In genomic region chr5:33435893-33436490, GRCh38 we compare ENCODE assay signal across 8 cellular contexts. TPM values are rescaled to one million over a fixed set of nuclear protein-coding genes. Genes with fewer than 3 reads are reported as not detected.
A peak's percentile ranks its signal among the peaks of the same experiment; 100 is the strongest.
DNase-seq lines count a peak whose midpoint lies in the region; ATAC-seq and FAIRE-seq lines count a peak whose summit lies in the region.
"Not testable (repeated sequence)": the region's sequence is repeated elsewhere in the genome, so short reads cannot be mapped to it uniquely, and the experiment has no call there.

No MANE protein-coding gene starts in this region.

- H3K4ac ChIP-seq in mesenchymal stem cell (ENCODE audit: low read depth in 1 of 2, low read length in 2 of 2) = not testable (repeated sequence)

- not testable (repeated sequence) for H3K9ac ChIP-seq in mesenchymal stem cell (ENCODE audit: low read length)

- H3K14ac ChIP-seq in mesenchymal stem cell (ENCODE audit: low read length in 2 of 2) = not testable (repeated sequence)

- peak; percentile 28 for FAIRE-seq in HTR-8/SVneo (lab: Jason Lieb, UNC)

- not testable (repeated sequence) for H4K91ac ChIP-seq in mesenchymal stem cell (ENCODE audit: low read length)

- H3K23ac ChIP-seq in mesenchymal stem cell (ENCODE audit: low read length in 2 of 2) = not testable (repeated sequence)

- 37% methylated on average over 5 of the region's 5 CpGs for WGBS in mesenchymal stem cell

- H3K27me3 ChIP-seq in effector memory CD4-positive, alpha-beta T cell (replicated peaks; ENCODE audit: control insufficient read depth, insufficient read depth, low read length, poor library complexity, severe bottlenecking); mesenchymal stem cell (ENCODE audit: control insufficient read depth in 1 of 2, insufficient read depth in 1 of 2, low read length in 2 of 2): not testable (repeated sequence)

- not testable (repeated sequence) for H3K4me1 ChIP-seq in effector memory CD4-positive, alpha-beta T cell (ENCODE audit: control insufficient read depth, insufficient read depth, low read length, poor library complexity, severe bottlenecking); mesenchymal stem cell (ENCODE audit: control insufficient read depth, insufficient read depth, low read depth, low read length)

- H2AK5ac ChIP-seq in mesenchymal stem cell (ENCODE audit: low read length, severe bottlenecking) = not testable (repeated sequence)

- H4K8ac ChIP-seq in mesenchymal stem cell (ENCODE audit: low read length) = not testable (repeated sequence)

- not testable (repeated sequence) for H3K9me3 ChIP-seq in effector memory CD4-positive, alpha-beta T cell (ENCODE audit: control insufficient read depth, low read length); mesenchymal stem cell (ENCODE audit: control insufficient read depth, low read length)

- not testable (repeated sequence) for H3K36me3 ChIP-seq in effector memory CD4-positive, alpha-beta T cell (ENCODE audit: control insufficient read depth, insufficient read depth, low read length); mesenchymal stem cell (ENCODE audit: control insufficient read depth in 1 of 2, insufficient read depth in 2 of 2, low read depth in 1 of 2, low read length in 2 of 2)

- DNase-seq in DMS79 (lab: John Stamatoyannopoulos, UW) (peak; percentile 4), HTR-8/SVneo (ENCODE audit: insufficient read length, low spot score) (peak; percentile 81), mesenchymal stem cell (peak; percentile 77)
- DNase-seq in NK-92 treated with Interleukin-12 subunit alpha and Interleukin-12 subunit beta, amount 100 ng/mL, for 24 hours (lab: John Stamatoyannopoulos, UW) = peak; percentile 21
- DNase-seq in activated CD8-positive, alpha-beta memory T cell treated with anti-CD3 and anti-CD28 coated beads for 1 hour (ENCODE audit: extremely low read depth in 1 of 2, low read depth in 1 of 2) = peak; percentile 31 to 39
- DNase-seq in effector memory CD4-positive, alpha-beta T cell = peak; percentile 21 to 49 (median 37)
- DNase-seq in stimulated activated CD8-positive, alpha-beta memory T cell treated with anti-CD3 and anti-CD28 coated beads, Interleukin-4, amount 100 ng/mL, for 4 hours (ENCODE audit: low read depth in 2 of 2, low spot score in 1 of 2) = peak; percentile 24 to 46

- H2BK5ac ChIP-seq in mesenchymal stem cell (ENCODE audit: low read depth, low read length, poor library complexity, severe bottlenecking) = not testable (repeated sequence)

- H3K4me2 ChIP-seq in mesenchymal stem cell (ENCODE audit: low read length, poor library complexity, severe bottlenecking) = not testable (repeated sequence)

- H2BK12ac ChIP-seq in mesenchymal stem cell (ENCODE audit: low read length in 2 of 2) = not testable (repeated sequence)

- H3K4me3 ChIP-seq in effector memory CD4-positive, alpha-beta T cell (ENCODE audit: insufficient read depth, low read depth, low read length, poor library complexity, severe bottlenecking); mesenchymal stem cell (ENCODE audit: insufficient read depth in 1 of 2, low read depth in 1 of 2, low read length in 2 of 2): not testable (repeated sequence)

- not testable (repeated sequence) for H3K79me1 ChIP-seq in mesenchymal stem cell (replicated peaks; ENCODE audit: low read length, poor library complexity, severe bottlenecking)

- peak; percentile 38 for ATAC-seq in GM21576 (IDR thresholded peaks at IDR 0.05; ENCODE audit: unreplicated experiment)

- not testable (repeated sequence) for H3K18ac ChIP-seq in mesenchymal stem cell (ENCODE audit: low read depth in 1 of 2, low read length in 2 of 2)

- not testable (repeated sequence) for H2AFZ ChIP-seq in mesenchymal stem cell (ENCODE audit: low read depth, low read length)

- H2BK15ac ChIP-seq in mesenchymal stem cell (ENCODE audit: low read depth, poor library complexity, severe bottlenecking) = not testable (repeated sequence)

- not testable (repeated sequence) for H3K27ac ChIP-seq in effector memory CD4-positive, alpha-beta T cell (ENCODE audit: insufficient read depth, low read length, poor library complexity, severe bottlenecking); mesenchymal stem cell (ENCODE audit: low read length, poor library complexity, severe bottlenecking)

- H2BK120ac ChIP-seq in mesenchymal stem cell (ENCODE audit: low read depth, low read length) = not testable (repeated sequence)

RNA-seq across cellular contexts. Expression of gene TARS1, which starts 4.8 kb away (rescaled TPM):
- 298 TPM for polyA plus RNA-seq in mesenchymal stem cell (2013, experiment 1 of 2)
- polyA plus RNA-seq in mesenchymal stem cell (2013, experiment 2 of 2) = 310 TPM

Comparison
In these comparisons a context has a peak if more than half of its experiments do, and no peak if none do; other contexts are left out.
1. DNase-seq: peak in every context shown above with its lines; median percentile 81 in HTR-8/SVneo; 77 in mesenchymal stem cell; 37 in effector memory CD4-positive, alpha-beta T cell; 35 in activated CD8-positive, alpha-beta memory T cell treated with anti-CD3 and anti-CD28 coated beads for 1 hour; 35 in stimulated activated CD8-positive, alpha-beta memory T cell treated with anti-CD3 and anti-CD28 coated beads, Interleukin-4, amount 100 ng/mL, for 4 hours; 21 in NK-92 treated with Interleukin-12 subunit alpha and Interleukin-12 subunit beta, amount 100 ng/mL, for 24 hours; 4 in DMS79.